1 cellular context compared by ENCODE assay signal in the genomic region with DNA sequence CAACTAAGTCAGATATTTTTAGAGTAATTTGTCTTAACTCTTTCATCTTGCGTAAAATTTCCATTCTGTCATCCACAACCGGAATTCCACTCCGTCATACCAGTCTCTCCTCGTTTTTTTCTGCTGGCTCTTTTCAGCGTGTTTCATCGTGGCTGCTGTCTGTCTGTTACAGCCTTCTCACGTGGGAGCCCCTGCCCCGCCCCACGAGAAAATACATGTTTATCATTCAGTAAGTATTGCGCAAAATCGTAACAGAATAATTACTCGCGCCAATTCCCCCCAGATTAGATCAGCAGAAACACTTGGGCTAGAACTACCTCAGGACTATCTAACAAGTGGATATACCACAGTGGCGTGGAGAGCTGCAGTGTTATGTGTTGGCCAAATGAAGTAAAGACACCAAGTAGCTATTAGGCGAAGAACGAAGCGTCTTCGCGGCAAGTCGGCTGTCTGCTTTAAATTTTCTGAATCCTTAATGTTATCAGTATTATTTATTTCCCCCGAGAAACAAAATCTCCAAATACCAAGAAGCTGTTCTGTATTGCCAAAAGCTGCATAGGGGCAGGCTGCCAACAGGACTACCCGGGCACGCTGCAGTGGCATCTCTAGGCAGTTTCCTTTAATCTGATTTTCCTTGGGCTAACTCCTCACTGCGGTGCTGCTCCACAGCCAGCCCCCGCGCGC.
A peak's percentile ranks its signal among the peaks of the same experiment; 100 is the strongest.
TF ChIP-seq lines count a peak whose summit lies in the region.

No MANE protein-coding gene starts in this region.

TF ChIP-seq in HEK293, 187 proteins besides CTCF, POLR2A, EP300 and RAD21 (continued from another document):
- TF ChIP-seq, protein P1, sequence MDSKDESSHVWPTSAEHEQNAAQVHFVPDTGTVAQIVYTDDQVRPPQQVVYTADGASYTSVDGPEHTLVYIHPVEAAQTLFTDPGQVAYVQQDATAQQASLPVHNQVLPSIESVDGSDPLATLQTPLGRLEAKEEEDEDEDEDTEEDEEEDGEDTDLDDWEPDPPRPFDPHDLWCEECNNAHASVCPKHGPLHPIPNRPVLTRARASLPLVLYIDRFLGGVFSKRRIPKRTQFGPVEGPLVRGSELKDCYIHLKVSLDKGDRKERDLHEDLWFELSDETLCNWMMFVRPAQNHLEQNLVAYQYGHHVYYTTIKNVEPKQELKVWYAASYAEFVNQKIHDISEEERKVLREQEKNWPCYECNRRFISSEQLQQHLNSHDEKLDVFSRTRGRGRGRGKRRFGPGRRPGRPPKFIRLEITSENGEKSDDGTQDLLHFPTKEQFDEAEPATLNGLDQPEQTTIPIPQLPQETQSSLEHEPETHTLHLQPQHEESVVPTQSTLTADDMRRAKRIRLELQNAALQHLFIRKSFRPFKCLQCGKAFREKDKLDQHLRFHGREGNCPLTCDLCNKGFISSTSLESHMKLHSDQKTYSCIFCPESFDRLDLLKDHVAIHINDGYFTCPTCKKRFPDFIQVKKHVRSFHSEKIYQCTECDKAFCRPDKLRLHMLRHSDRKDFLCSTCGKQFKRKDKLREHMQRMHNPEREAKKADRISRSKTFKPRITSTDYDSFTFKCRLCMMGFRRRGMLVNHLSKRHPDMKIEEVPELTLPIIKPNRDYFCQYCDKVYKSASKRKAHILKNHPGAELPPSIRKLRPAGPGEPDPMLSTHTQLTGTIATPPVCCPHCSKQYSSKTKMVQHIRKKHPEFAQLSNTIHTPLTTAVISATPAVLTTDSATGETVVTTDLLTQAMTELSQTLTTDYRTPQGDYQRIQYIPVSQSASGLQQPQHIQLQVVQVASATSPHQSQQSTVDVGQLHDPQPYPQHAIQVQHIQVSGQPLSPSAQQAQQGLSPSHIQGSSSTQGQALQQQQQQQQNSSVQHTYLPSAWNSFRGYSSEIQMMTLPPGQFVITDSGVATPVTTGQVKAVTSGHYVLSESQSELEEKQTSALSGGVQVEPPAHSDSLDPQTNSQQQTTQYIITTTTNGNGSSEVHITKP (tag by site-specific recombination; IDR thresholded peaks at IDR 0.05): peak; percentile 35; the same call in 1 of the 2 replicates
- TF ChIP-seq ZNF645 (tag by site-specific recombination; IDR thresholded peaks at IDR 0.05) (no peak), ZNF623 (tag by site-specific recombination; IDR thresholded peaks at IDR 0.05) (no peak), ZNF629 (tag by site-specific recombination; IDR thresholded peaks at IDR 0.05) (peak; percentile 62; the same call in 1 of the 2 replicates), ZNF133 (tag by site-specific recombination; IDR thresholded peaks at IDR 0.05) (no peak), REPIN1 (tag by site-specific recombination; IDR thresholded peaks at IDR 0.05; ENCODE audit: low read depth) (no peak), ZNF132 (tag by site-specific recombination; IDR thresholded peaks at IDR 0.05; ENCODE audit: borderline replicate concordance) (no peak), ZEB2 (tag by site-specific recombination; IDR thresholded peaks at IDR 0.05) (peak; percentile 58; the same call in 1 of the 2 replicates), ZNF416 (tag by site-specific recombination; IDR thresholded peaks at IDR 0.05) (no peak), SCRT1 (tag by site-specific recombination; IDR thresholded peaks at IDR 0.05; ENCODE audit: borderline replicate concordance) (peak; percentile 20; the same call in 1 of the 2 replicates), ZNF335 (tag by site-specific recombination; conservative IDR thresholded peaks at IDR 0.05) (peak; percentile 70), ZNF558 (tag by site-specific recombination; IDR thresholded peaks at IDR 0.05) (no peak), PRDM4 (tag by site-specific recombination; IDR thresholded peaks at IDR 0.05) (0 out of 2 replicates have a peak, but pooled peaks have one; percentile 4), MZF1 (tag by site-specific recombination; IDR thresholded peaks at IDR 0.05; ENCODE audit: borderline replicate concordance) (no peak), ZNF341 (tag by site-specific recombination; IDR thresholded peaks at IDR 0.05; ENCODE audit: low read depth) (no peak), ZNF654 (tag by site-specific recombination; IDR thresholded peaks at IDR 0.05; ENCODE audit: low read depth) (no peak), ZNF777 (tag by site-specific recombination; IDR thresholded peaks at IDR 0.05; ENCODE audit: borderline replicate concordance) (no peak), ZBTB6 (tag by site-specific recombination; IDR thresholded peaks at IDR 0.05) (no peak), MEIS1 (CRISPR knock-in tag; IDR thresholded peaks at IDR 0.05; ENCODE audit: borderline replicate concordance) (no peak)
- TF ChIP-seq, protein P2, sequence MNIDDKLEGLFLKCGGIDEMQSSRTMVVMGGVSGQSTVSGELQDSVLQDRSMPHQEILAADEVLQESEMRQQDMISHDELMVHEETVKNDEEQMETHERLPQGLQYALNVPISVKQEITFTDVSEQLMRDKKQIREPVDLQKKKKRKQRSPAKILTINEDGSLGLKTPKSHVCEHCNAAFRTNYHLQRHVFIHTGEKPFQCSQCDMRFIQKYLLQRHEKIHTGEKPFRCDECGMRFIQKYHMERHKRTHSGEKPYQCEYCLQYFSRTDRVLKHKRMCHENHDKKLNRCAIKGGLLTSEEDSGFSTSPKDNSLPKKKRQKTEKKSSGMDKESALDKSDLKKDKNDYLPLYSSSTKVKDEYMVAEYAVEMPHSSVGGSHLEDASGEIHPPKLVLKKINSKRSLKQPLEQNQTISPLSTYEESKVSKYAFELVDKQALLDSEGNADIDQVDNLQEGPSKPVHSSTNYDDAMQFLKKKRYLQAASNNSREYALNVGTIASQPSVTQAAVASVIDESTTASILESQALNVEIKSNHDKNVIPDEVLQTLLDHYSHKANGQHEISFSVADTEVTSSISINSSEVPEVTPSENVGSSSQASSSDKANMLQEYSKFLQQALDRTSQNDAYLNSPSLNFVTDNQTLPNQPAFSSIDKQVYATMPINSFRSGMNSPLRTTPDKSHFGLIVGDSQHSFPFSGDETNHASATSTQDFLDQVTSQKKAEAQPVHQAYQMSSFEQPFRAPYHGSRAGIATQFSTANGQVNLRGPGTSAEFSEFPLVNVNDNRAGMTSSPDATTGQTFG (tag by site-specific recombination; IDR thresholded peaks at IDR 0.05; ENCODE audit: borderline replicate concordance): no peak
- TF ChIP-seq, protein P3, sequence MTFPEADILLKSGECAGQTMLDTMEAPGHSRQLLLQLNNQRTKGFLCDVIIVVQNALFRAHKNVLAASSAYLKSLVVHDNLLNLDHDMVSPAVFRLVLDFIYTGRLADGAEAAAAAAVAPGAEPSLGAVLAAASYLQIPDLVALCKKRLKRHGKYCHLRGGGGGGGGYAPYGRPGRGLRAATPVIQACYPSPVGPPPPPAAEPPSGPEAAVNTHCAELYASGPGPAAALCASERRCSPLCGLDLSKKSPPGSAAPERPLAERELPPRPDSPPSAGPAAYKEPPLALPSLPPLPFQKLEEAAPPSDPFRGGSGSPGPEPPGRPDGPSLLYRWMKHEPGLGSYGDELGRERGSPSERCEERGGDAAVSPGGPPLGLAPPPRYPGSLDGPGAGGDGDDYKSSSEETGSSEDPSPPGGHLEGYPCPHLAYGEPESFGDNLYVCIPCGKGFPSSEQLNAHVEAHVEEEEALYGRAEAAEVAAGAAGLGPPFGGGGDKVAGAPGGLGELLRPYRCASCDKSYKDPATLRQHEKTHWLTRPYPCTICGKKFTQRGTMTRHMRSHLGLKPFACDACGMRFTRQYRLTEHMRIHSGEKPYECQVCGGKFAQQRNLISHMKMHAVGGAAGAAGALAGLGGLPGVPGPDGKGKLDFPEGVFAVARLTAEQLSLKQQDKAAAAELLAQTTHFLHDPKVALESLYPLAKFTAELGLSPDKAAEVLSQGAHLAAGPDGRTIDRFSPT (tag by site-specific recombination; IDR thresholded peaks at IDR 0.05): peak; percentile 47; the same call in 1 of the 2 replicates
